ENCODE assay signal across 30 cellular contexts in the genomic region with DNA sequence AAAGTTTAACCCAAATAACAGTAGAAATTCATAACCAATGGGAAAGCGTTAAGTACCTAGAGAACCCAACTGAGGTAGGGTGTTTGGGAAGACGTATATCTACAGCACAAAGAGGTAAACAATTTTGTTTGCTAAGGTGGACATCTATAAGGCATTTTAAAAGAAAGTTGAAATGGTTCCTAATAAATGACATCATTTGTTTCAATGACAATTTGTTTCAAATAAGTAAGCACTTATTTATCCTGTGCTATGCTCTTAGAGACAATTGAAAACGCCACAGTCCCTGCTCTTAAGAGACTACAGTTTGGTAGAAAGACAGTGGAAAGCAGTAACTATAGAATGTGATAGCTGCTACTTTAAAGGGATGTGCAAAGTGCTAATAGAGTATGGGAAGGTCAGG. TPM values are rescaled to one million over a fixed set of nuclear protein-coding genes. Genes with fewer than 3 reads are reported as not detected.
"Had no signal": no experiment of that assay in that cellular context is flagged by ENCODE, and none has a peak within 500 bp of the region (broad histone marks: within the 10 kb centered on the region; RNA-seq: fewer than 3 reads in every experiment).

No MANE protein-coding gene starts in this region.

- H3K4me2 ChIP-seq: neural progenitor cell had no signal

- H2AFZ ChIP-seq: neural progenitor cell, parathyroid adenoma had no signal

- H3K36me3 ChIP-seq: neural progenitor cell, ovary, suprapubic skin, tibial artery, transverse colon, upper lobe of left lung, vagina had no signal

- H3K4me1 ChIP-seq: neural progenitor cell, parathyroid adenoma, psoas muscle, suprapubic skin, testis, upper lobe of left lung, vagina had no signal

- ATAC-seq: naive thymus-derived CD4-positive, alpha-beta T cell; natural killer cell; psoas muscle; right cardiac atrium; sciatic nerve; stimulated activated effector memory CD8-positive, alpha-beta T cell treated with anti-CD3 and anti-CD28 coated beads, Interleukin-12 subunit alpha, Interleukin-12 subunit beta, amount 100 ng/mL, for 72 hours; stimulated activated naive B cell treated with anti-CD40 and anti-IgM and Interleukin-4, amounts not matched to agents 10 μg/mL and 1 μg/mL and 100 μg/mL, for 72 hours; stimulated activated naive CD8-positive, alpha-beta T cell treated with anti-CD3 and anti-CD28 coated beads, Interleukin-15, amount 100 ng/mL, for 72 hours had no signal

- H3K9ac ChIP-seq: neural progenitor cell, parathyroid adenoma had no signal

- FAIRE-seq: urothelium cell line had no signal

- H3K79me2 ChIP-seq: parathyroid adenoma had no signal

- H3K9me3 ChIP-seq: ovary, psoas muscle, suprapubic skin, testis, tibial artery, transverse colon, upper lobe of left lung, vagina had no signal

- H3K27me3 ChIP-seq: neural progenitor cell, ovary, suprapubic skin, testis, tibial artery, transverse colon, upper lobe of left lung, vagina had no signal

- H3K4me3 ChIP-seq: neural progenitor cell, ovary, psoas muscle, skin epidermis, suprapubic skin, testis, tibial artery, transverse colon, upper lobe of left lung, vagina had no signal

- H3K27ac ChIP-seq: neural progenitor cell, ovary, parathyroid adenoma, psoas muscle, suprapubic skin, testis, tibial artery, transverse colon, upper lobe of left lung, vagina had no signal

- DNase-seq: naive thymus-derived CD4-positive, alpha-beta T cell; natural killer cell; occipital lobe; ovary; posterior cingulate gyrus; psoas muscle; right cardiac atrium; stimulated activated CD4-positive, alpha-beta T cell treated with anti-CD3 and anti-CD28 coated beads, Interleukin-15, amount 100 ng/mL, for 24 hours; stimulated activated CD4-positive, alpha-beta T cell treated with anti-CD3 and anti-CD28 coated beads, Interleukin-2, amount 100 ng/mL, for 24 hours; stimulated activated CD4-positive, alpha-beta T cell treated with anti-CD3 and anti-CD28 coated beads, Interleukin-2, amount 100 ng/mL, for 48 hours; stimulated activated CD4-positive, alpha-beta T cell treated with anti-CD3 and anti-CD28 coated beads, Interleukin-4, amount 100 ng/mL, for 24 hours; stimulated activated naive B cell treated with anti-CD40 and anti-IgM and Interleukin-4, amounts not matched to agents 10 μg/mL and 1 μg/mL and 100 μg/mL, for 72 hours; stimulated activated naive CD4-positive, alpha-beta T cell treated with Interleukin-2 at 50 U/mL for 16 hours; stimulated activated naive CD8-positive, alpha-beta T cell treated with anti-CD3 and anti-CD28 coated beads, Interleukin-15, amount 100 ng/mL, for 72 hours; substantia nigra; testis; tibial artery; transverse colon; upper lobe of left lung had no signal

RNA-seq across cellular contexts. Expression of gene SMCO2, which starts 19.8 kb away (rescaled TPM):
- total RNA-seq: natural killer cell, ovary, psoas muscle, renal cortical epithelial cell, transverse colon, ureter, vagina had no signal
- polyA plus RNA-seq: naive thymus-derived CD4-positive, alpha-beta T cell; neural cell; ovary; psoas muscle had no signal
